Comparison of ENCODE assay signal across 24 cellular contexts in genomic region chr10:127467793-127468192, GRCh38.
A peak's percentile ranks its signal among the peaks of the same experiment; 100 is the strongest.
DNase-seq lines count a peak whose midpoint lies in the region; ATAC-seq and TF ChIP-seq lines count a peak whose summit lies in the region.
"Had no signal": no experiment of that assay in that cellular context is flagged by ENCODE, and none has a peak within 500 bp of the region (broad histone marks: within the 10 kb centered on the region; RNA-seq: fewer than 3 reads in every experiment).

No MANE protein-coding gene starts in this region.

- no peak for ATAC-seq in GM18858 (IDR thresholded peaks at IDR 0.05; ENCODE audit: unreplicated experiment)
- ATAC-seq: GM12878 had no signal

- H3K9me3 ChIP-seq in neural cell (ENCODE audit: low read length): no peaks in the 10 kb centered on the region
- H3K9me3 ChIP-seq: BE2C, BLaER1 had no signal

- H3K9me2 ChIP-seq in neural cell (ENCODE audit: insufficient read depth, low read length): no peaks in the 10 kb centered on the region

- TF ChIP-seq EP300 in neural cell (conservative IDR thresholded peaks at IDR 0.05; ENCODE audit: poor library complexity, severe bottlenecking): no peak

- H3K4me3 ChIP-seq in neural cell (ENCODE audit: low read length) (peak overlapping the region; percentile 9), lower leg skin (ENCODE audit: low read depth, poor library complexity, severe bottlenecking) (no peak overlapping the region)
- H3K4me3 ChIP-seq: BLaER1, GM12878 had no signal

- no peak for TF ChIP-seq CTCF in neural cell (IDR thresholded peaks at IDR 0.05; ENCODE audit: poor library complexity, severe bottlenecking)
- no peak for TF ChIP-seq CTCF in lower leg skin (IDR thresholded peaks at IDR 0.05)

- no peaks in the 10 kb centered on the region for H3F3A ChIP-seq in neural cell (ENCODE audit: insufficient read depth, low read length, poor library complexity, severe bottlenecking)

- peak; percentile 88 for DNase-seq in NCI-H2227 (lab: John Stamatoyannopoulos, UW; ENCODE audit: unreplicated experiment)
- peak; percentile 75 for DNase-seq in NCI-H2227 treated with DMSO at 0.1 percent for 48 hours (lab: John Stamatoyannopoulos, UW)
- DNase-seq in retina: peak; percentile 81
- DNase-seq in H4 (ENCODE audit: low spot score): no peak
- no peak for DNase-seq in lower leg skin (ENCODE audit: low spot score in 2 of 2)
- DNase-seq: 8988T; ACHN; BE2C; C1 segment of cervical spinal cord; CD4-positive, alpha-beta memory T cell; CD4-positive, CD25-positive, alpha-beta regulatory T cell; CD8-positive, alpha-beta memory T cell; COR-L47; DMS 273 treated with DMSO at 0.1 percent for 48 hours; DMS153; DMS53; DMS79; DND-41; EL; GDM1 had no signal

- WGBS in lower leg skin, 2 donors: 83 to 85% methylated on average over 11 of the region's 11 CpGs

- intact Hi-C loops in lower leg skin (cut with DNase I; ENCODE audit: low total_unique reads): no loop called here

- H3K9ac ChIP-seq in neural cell (ENCODE audit: low read length): no peak overlapping the region
- H3K9ac ChIP-seq: BLaER1 had no signal

- no peak overlapping the region for H3K4me2 ChIP-seq in neural cell (ENCODE audit: low read length)
- H3K4me2 ChIP-seq: BLaER1 had no signal

- TF ChIP-seq POLR2A in lower leg skin (IDR thresholded peaks at IDR 0.05): no peak

- H3K36me3 ChIP-seq in neural cell (ENCODE audit: insufficient read depth, low read length): no peaks in the 10 kb centered on the region
- H3K36me3 ChIP-seq: BE2C, BLaER1 had no signal

- no peaks in the 10 kb centered on the region for H3K27me3 ChIP-seq in neural cell (ENCODE audit: insufficient read depth, low read depth, low read length)
- H3K27me3 ChIP-seq: BLaER1 had no signal

- H3K79me2 ChIP-seq in neural cell (replicated peaks; ENCODE audit: insufficient read depth, low read length): no peaks in the 10 kb centered on the region

- no peaks in the 10 kb centered on the region for H4K20me1 ChIP-seq in neural cell (ENCODE audit: insufficient read depth)
- H4K20me1 ChIP-seq: BLaER1 had no signal

- peak overlapping the region; percentile 39 for H3K27ac ChIP-seq in neural cell (ENCODE audit: low read length)
- H3K27ac ChIP-seq: BLaER1 had no signal

- H2AFZ ChIP-seq in neural cell (ENCODE audit: low read depth, low read length): no peak overlapping the region

- no peak for TF ChIP-seq RAD21 in neural cell (conservative IDR thresholded peaks at IDR 0.05)

TF ChIP-seq in neural cell, 6 proteins besides CTCF, POLR2A, EP300 and RAD21:
- TF ChIP-seq REST (IDR thresholded peaks at IDR 0.05; ENCODE audit: borderline replicate concordance) (peak; percentile 97), TAF1 (IDR thresholded peaks at IDR 0.05; ENCODE audit: low read depth) (no peak), POLR2AphosphoS5 (IDR thresholded peaks at IDR 0.05) (peak; percentile 62)

Comparison
In these comparisons a context has a peak if more than half of its experiments do, and no peak if none do; other contexts are left out.
1. DNase-seq: peak in NCI-H2227 (single experiment), NCI-H2227 treated with DMSO at 0.1 percent for 48 hours (single experiment) and retina (single experiment); none in H4 (single experiment) and lower leg skin (0 of 2).